ENCODE assay signal across 8 cellular contexts in genomic region chr20:23142162-23143050, GRCh38. TPM values are rescaled to one million over a fixed set of nuclear protein-coding genes. Genes with fewer than 3 reads are reported as not detected.
DNase-seq lines count a peak whose midpoint lies in the region; ATAC-seq lines count a peak whose summit lies in the region.

No MANE protein-coding gene starts in this region.

- peak; percentile 27 for DNase-seq in activated CD4-positive, alpha-beta memory T cell treated with anti-CD3 and anti-CD28 coated beads for 36 hours
- DNase-seq in mesenteric fat pad (ENCODE audit: low spot score) (peak; percentile 86), GOT3 (lab: John Stamatoyannopoulos, UW) (no peak), NCI-H2171 treated with DMSO at 0.1 percent for 48 hours (lab: John Stamatoyannopoulos, UW) (no peak), NCI-H748 treated with DMSO at 0.1 percent for 48 hours (lab: John Stamatoyannopoulos, UW) (no peak)

- CTCF ChIA-PET in activated CD4-positive, alpha-beta memory T cell treated with anti-CD3 and anti-CD28 coated beads for 36 hours (lab: Charles Lee): interaction anchor here (0.8 kb wide), 1 partner anchor 27 kb away, joined by 4 read pairs; no protein-coding TSS in a partner anchor

- peaks cover 20% of the 10 kb centered on the region for H3K4me1 Mint-ChIP-seq in activated CD4-positive, alpha-beta memory T cell treated with anti-CD3 and anti-CD28 coated beads for 36 hours (ENCODE audit: low read depth)

- H3K36me3 Mint-ChIP-seq in activated CD4-positive, alpha-beta memory T cell treated with anti-CD3 and anti-CD28 coated beads for 36 hours: no peaks in the 10 kb centered on the region

- POLR2A ChIA-PET in activated CD4-positive, alpha-beta memory T cell treated with anti-CD3 and anti-CD28 coated beads for 36 hours (lab: Charles Lee): no interaction called here

- no peak overlapping the region for H3K27ac Mint-ChIP-seq in activated CD4-positive, alpha-beta memory T cell treated with anti-CD3 and anti-CD28 coated beads for 36 hours

- H3K9me3 Mint-ChIP-seq in activated CD4-positive, alpha-beta memory T cell treated with anti-CD3 and anti-CD28 coated beads for 36 hours: no peaks in the 10 kb centered on the region

- intact Hi-C loops in activated CD4-positive, alpha-beta memory T cell treated with anti-CD3 and anti-CD28 coated beads for 36 hours (cut with micrococcal nuclease): loop anchor here (10.0 kb wide), 2 partner anchors 282 to 352 kb away; partner anchors contain the start of genes CST8 and NAPB

- H3K27me3 Mint-ChIP-seq in activated CD4-positive, alpha-beta memory T cell treated with anti-CD3 and anti-CD28 coated beads for 36 hours: peaks cover 5% of the 10 kb centered on the region

- no peak overlapping the region for H3K4me3 Mint-ChIP-seq in activated CD4-positive, alpha-beta memory T cell treated with anti-CD3 and anti-CD28 coated beads for 36 hours

- ATAC-seq in GM18867 (IDR thresholded peaks at IDR 0.05; ENCODE audit: unreplicated experiment) (peak; percentile 89), HG03066 (IDR thresholded peaks at IDR 0.05; ENCODE audit: low read depth, unreplicated experiment) (peak; percentile 54), HG03039 (IDR thresholded peaks at IDR 0.05; ENCODE audit: unreplicated experiment) (no peak)

RNA-seq across cellular contexts. Expression of gene CD93, which starts 56.3 kb away (rescaled TPM):
- total RNA-seq in activated CD4-positive, alpha-beta memory T cell treated with anti-CD3 and anti-CD28 coated beads for 36 hours: 1 to 10 TPM; 1.8 to 1.9 TPM
- total RNA-seq in mesenteric fat pad: 105 TPM

Comparison
In these comparisons a context has a peak if more than half of its experiments do, and no peak if none do; other contexts are left out.
1. DNase-seq: peak in activated CD4-positive, alpha-beta memory T cell treated with anti-CD3 and anti-CD28 coated beads for 36 hours (single experiment) and mesenteric fat pad (single experiment); none in GOT3 (single experiment), NCI-H2171 treated with DMSO at 0.1 percent for 48 hours (single experiment) and NCI-H748 treated with DMSO at 0.1 percent for 48 hours (single experiment).
2. RNA of gene CD93, which starts 56.3 kb away (total RNA-seq): 105 TPM in mesenteric fat pad (single experiment); 1.8 to 1.9 TPM in activated CD4-positive, alpha-beta memory T cell treated with anti-CD3 and anti-CD28 coated beads for 36 hours; every median in the first group is over 10 times any median in the second.